11 cellular contexts compared by ENCODE assay signal in genomic region chr2:134079373-134079772, GRCh38.
DNase-seq lines count a peak whose midpoint lies in the region; ATAC-seq and TF ChIP-seq lines count a peak whose summit lies in the region.
"Had no signal": no experiment of that assay in that cellular context is flagged by ENCODE, and none has a peak within 500 bp of the region (broad histone marks: within the 10 kb centered on the region; RNA-seq: fewer than 3 reads in every experiment).

No MANE protein-coding gene starts in this region.

- TF ChIP-seq CTCF in GM06990 (IDR thresholded peaks at IDR 0.05; ENCODE audit: insufficient read depth, low read length, poor library complexity, severe bottlenecking), result no peak

- H3K4me3 ChIP-seq in GM06990 (replicated peaks; ENCODE audit: low read depth, low read length), result no peak overlapping the region
- H3K4me3 ChIP-seq: esophagus squamous epithelium had no signal

- H3K27me3 ChIP-seq in GM06990 (replicated peaks; ENCODE audit: control insufficient read depth, insufficient read depth, low read length), result no peaks in the 10 kb centered on the region

- H3K27ac ChIP-seq in caudate nucleus (ENCODE audit: low read depth, low read length), result no peak overlapping the region
- H3K27ac ChIP-seq: esophagus squamous epithelium had no signal

- H3K36me3 ChIP-seq in GM06990 (ENCODE audit: control insufficient read depth, insufficient read depth, low read length), result no peaks in the 10 kb centered on the region
- H3K36me3 ChIP-seq: esophagus squamous epithelium had no signal

- DNase-seq in GM06990 (ENCODE audit: extremely low read depth, insufficient read length), result peak; percentile 26
- DNase-seq in GF-D8 (lab: John Stamatoyannopoulos, UW), result no peak
- DNase-seq in caudate nucleus (lab: John Stamatoyannopoulos, UW), result no peak
- DNase-seq in HCEC 1CT, result no peak
- DNase-seq in globus pallidus (ENCODE audit: low spot score), result no peak
- DNase-seq: esophagus squamous epithelium; NK-92 treated with Interleukin-12 subunit alpha and Interleukin-12 subunit beta, amount 100 ng/mL, for 24 hours; T-helper 17 cell had no signal

- ATAC-seq in GM19043 (IDR thresholded peaks at IDR 0.05; ENCODE audit: low read depth, unreplicated experiment) (peak; percentile 96), HG02588 (IDR thresholded peaks at IDR 0.05; ENCODE audit: unreplicated experiment) (peak; percentile 98), HG03354 (IDR thresholded peaks at IDR 0.05; ENCODE audit: poor library complexity, severe bottlenecking, unreplicated experiment) (peak; percentile 95)
- ATAC-seq: T-helper 17 cell had no signal
